Comparison of ENCODE assay signal across 22 cellular contexts in genomic region chr2:200523604-200524003, GRCh38. TPM values are rescaled to one million over a fixed set of nuclear protein-coding genes. Genes with fewer than 3 reads are reported as not detected.
DNase-seq lines count a peak whose midpoint lies in the region; ATAC-seq and TF ChIP-seq lines count a peak whose summit lies in the region.
"Had no signal": no experiment of that assay in that cellular context is flagged by ENCODE, and none has a peak within 500 bp of the region (broad histone marks: within the 10 kb centered on the region; RNA-seq: fewer than 3 reads in every experiment).

No MANE protein-coding gene starts in this region.

- no peak overlapping the region for H2BK5ac ChIP-seq in neuronal stem cell (ENCODE audit: low read length)

- H4K91ac ChIP-seq in neuronal stem cell (ENCODE audit: low read depth, low read length, poor library complexity): no peak overlapping the region

- H3K4me2 ChIP-seq in DND-41 (ENCODE audit: insufficient read depth, low read length) (no peak overlapping the region), neuronal stem cell (ENCODE audit: insufficient read depth, low read length, poor library complexity, severe bottlenecking) (no peak overlapping the region)
- H3K4me2 ChIP-seq: PC-9 had no signal

- ATAC-seq in DND-41 (ENCODE audit: insufficient read depth, low read depth): no peak
- ATAC-seq in HG02852 (IDR thresholded peaks at IDR 0.05; ENCODE audit: unreplicated experiment): no peak
- ATAC-seq: HCT116 had no signal

- no peak for DNase-seq in DND-41
- DNase-seq in epithelial cell of prostate (ENCODE audit: low read depth, low spot score): no peak
- no peak for DNase-seq in neuronal stem cell (ENCODE audit: low spot score)
- DNase-seq in activated CD4-positive, alpha-beta T cell treated with anti-CD3 and anti-CD28 coated beads, Interleukin-2, amount 50 U/mL, for 4 hours: no peak
- DNase-seq in NCI-H2196 (lab: John Stamatoyannopoulos, UW; ENCODE audit: unreplicated experiment): no peak
- no peak for DNase-seq in NCI-H2107 treated with DMSO at 0.1 percent for 48 hours (lab: John Stamatoyannopoulos, UW; ENCODE audit: unreplicated experiment)
- DNase-seq: Calu3, DMS79 treated with DMSO at 0.1 percent for 48 hours, NCI-H1092, NCI-H1417 treated with DMSO at 0.1 percent for 48 hours, NCI-H1694 treated with DMSO at 0.1 percent for 48 hours, NCI-H2081, NCI-H2171, NCI-H345, NCI-H510A treated with DMSO at 0.1 percent for 48 hours, PC-9, RPMI8226, SHP77 treated with DMSO at 0.1 percent for 48 hours had no signal

- H3K36me3 ChIP-seq in DND-41 (ENCODE audit: insufficient read depth, low read length) (no peaks in the 10 kb centered on the region; the same call in 1 of the 2 replicates), neuronal stem cell (replicated peaks in 1 of 2; ENCODE audit: control insufficient read depth in 2 of 2, insufficient read depth in 2 of 2, low read length in 2 of 2) (no peaks in the 10 kb centered on the region)

- H3K9ac ChIP-seq in DND-41 (ENCODE audit: low read depth, low read length) (no peak overlapping the region), neuronal stem cell (ENCODE audit: low read depth, low read length, poor library complexity) (no peak overlapping the region)

- peaks cover 3% of the 10 kb centered on the region; the same call in 1 of the 2 replicates for H4K20me1 ChIP-seq in DND-41 (ENCODE audit: insufficient read depth, low read length)

- H3K23ac ChIP-seq in neuronal stem cell (ENCODE audit: low read depth, low read length, poor library complexity): no peak overlapping the region

- H3K27me3 ChIP-seq in DND-41 (ENCODE audit: insufficient read depth, low read length, poor library complexity) (peaks cover 2% of the 10 kb centered on the region), neuronal stem cell (ENCODE audit: control insufficient read depth in 3 of 3, insufficient read depth in 3 of 3, low read depth in 1 of 3, low read length in 3 of 3) (peaks cover 0 to 44% (median 4%) of the 10 kb centered on the region in 3 experiments)

- TF ChIP-seq CTCF in DND-41 (IDR thresholded peaks at IDR 0.05; ENCODE audit: borderline replicate concordance, extremely low read depth, low read length, poor library complexity, severe bottlenecking) (no peak), VCaP (conservative IDR thresholded peaks at IDR 0.05) (no peak)

- no peak overlapping the region for H2BK12ac ChIP-seq in neuronal stem cell (ENCODE audit: low read length)

- H3K79me2 ChIP-seq in DND-41 (ENCODE audit: insufficient read depth, low read length): peaks cover 25% of the 10 kb centered on the region

- peak overlapping the region; percentile 42; the same call in 1 of the 2 replicates for H2AFZ ChIP-seq in DND-41 (ENCODE audit: low read depth, low read length)
- H2AFZ ChIP-seq in neuronal stem cell (ENCODE audit: low read length): no peak overlapping the region
- H2AFZ ChIP-seq: PC-9 had no signal

- H3K9me3 ChIP-seq in DND-41 (ENCODE audit: insufficient read depth, low read length, severe bottlenecking): no peaks in the 10 kb centered on the region
- no peaks in the 10 kb centered on the region for H3K9me3 ChIP-seq in neuronal stem cell (replicated peaks in 1 of 2; ENCODE audit: control insufficient read depth in 2 of 2, insufficient read depth in 1 of 2, low read depth in 1 of 2, low read length in 2 of 2)

- H3K4me3 ChIP-seq in DND-41 (ENCODE audit: low read depth in 1 of 2, low read length in 2 of 2): no peak overlapping the region
- peak overlapping the region in 1 of 2 donors; percentile 38 for H3K4me3 ChIP-seq in neuronal stem cell (ENCODE audit: low read length in 2 of 2)
- H3K4me3 ChIP-seq: PC-9 had no signal

- no peak overlapping the region for H3K18ac ChIP-seq in neuronal stem cell (ENCODE audit: low read length)

- H4K8ac ChIP-seq in neuronal stem cell (ENCODE audit: low read depth, low read length): no peak overlapping the region

- H3K79me1 ChIP-seq in neuronal stem cell (ENCODE audit: low read depth, low read length): no peaks in the 10 kb centered on the region

- H3K4me1 ChIP-seq in DND-41 (ENCODE audit: insufficient read depth, low read length) (peaks cover 27% of the 10 kb centered on the region), neuronal stem cell (ENCODE audit: control insufficient read depth in 2 of 2, insufficient read depth in 1 of 2, low read depth in 1 of 2, low read length in 2 of 2) (peaks cover 4 to 12% of the 10 kb centered on the region in 2 donors)

- H3K4ac ChIP-seq in neuronal stem cell (ENCODE audit: low read length): no peak overlapping the region

- H2BK15ac ChIP-seq in neuronal stem cell (ENCODE audit: low read length): no peak overlapping the region

- WGBS in neuronal stem cell (ENCODE audit: extremely low coverage in 2 of 2, insufficient read length in 2 of 2, insufficient replicate concordance in 1 of 2), 2 donors: no CpG with 5 or more reads among the region's 2 CpGs

- no peak overlapping the region for H3K14ac ChIP-seq in neuronal stem cell (ENCODE audit: low read length)

- H3K27ac ChIP-seq in DND-41 (ENCODE audit: low read length) (no peak overlapping the region), VCaP (peak overlapping the region; percentile 67), epithelial cell of prostate (peak overlapping the region; percentile 39), neuronal stem cell (replicated peaks; ENCODE audit: low read length) (peak overlapping the region; percentile 7)
- H3K27ac ChIP-seq: HL-60, PC-9 had no signal

- no peak overlapping the region for H2BK120ac ChIP-seq in neuronal stem cell (ENCODE audit: low read depth, low read length)

- H2AK5ac ChIP-seq in neuronal stem cell (ENCODE audit: low read depth, low read length): no peak overlapping the region

RNA-seq across cellular contexts. Expression of gene SGO2, which starts 2.4 kb away (rescaled TPM):
- polyA plus RNA-seq in neuronal stem cell (2013, experiment 1 of 2): 49.7 TPM
- polyA plus RNA-seq in neuronal stem cell (2013, experiment 2 of 2): 50.8 TPM

RNA-seq across cellular contexts. Expression of gene KCTD18, which starts 13.7 kb away (rescaled TPM):
- 5.7 TPM for polyA plus RNA-seq in neuronal stem cell (2013, experiment 1 of 2)
- polyA plus RNA-seq in neuronal stem cell (2013, experiment 2 of 2): 5.0 TPM
